In genomic region chr12:32868885-32869284, GRCh38 we compare ENCODE assay signal across 23 cellular contexts. TPM values are rescaled to one million over a fixed set of nuclear protein-coding genes. Genes with fewer than 3 reads are reported as not detected.
DNase-seq lines count a peak whose midpoint lies in the region; ATAC-seq and TF ChIP-seq lines count a peak whose summit lies in the region.
"Had no signal": no experiment of that assay in that cellular context is flagged by ENCODE, and none has a peak within 500 bp of the region (broad histone marks: within the 10 kb centered on the region; RNA-seq: fewer than 3 reads in every experiment).

No MANE protein-coding gene starts in this region.

- WGBS in mesendoderm (ENCODE audit: extremely low coverage, insufficient coverage, low lambda C conversion rate) = no CpG with 5 or more reads among the region's 8 CpGs

- no peak overlapping the region for H3K9ac ChIP-seq in mesendoderm (ENCODE audit: low read length)

- H3K27me3 ChIP-seq in left ventricle myocardium inferior (ENCODE audit: low read depth) (no peaks in the 10 kb centered on the region), mesendoderm (ENCODE audit: insufficient read depth, low read length, poor library complexity) (no peaks in the 10 kb centered on the region), uterus (no peaks in the 10 kb centered on the region)
- H3K27me3 ChIP-seq: SJSA1 had no signal

- H3K27ac ChIP-seq in left ventricle myocardium inferior (replicated peaks) (peak overlapping the region; percentile 92), mesendoderm (ENCODE audit: low read depth, low read length) (no peak overlapping the region), substantia nigra (ENCODE audit: low read depth, low read length, poor library complexity, severe bottlenecking) (no peak overlapping the region), uterus (no peak overlapping the region)
- H3K27ac ChIP-seq: PC-9, SJSA1 had no signal

- no peak overlapping the region for H2AK5ac ChIP-seq in mesendoderm (ENCODE audit: low read length)

- no peaks in the 10 kb centered on the region for H3K79me1 ChIP-seq in mesendoderm (ENCODE audit: low read length)

- intact Hi-C loops in left ventricle myocardium inferior (cut with micrococcal nuclease) (no loop called here), Right ventricle myocardium inferior (cut with DNase I) (no loop called here), uterus (cut with DNase I; ENCODE audit: low total_unique reads) (no loop called here)

- no peak overlapping the region for H2BK5ac ChIP-seq in mesendoderm (ENCODE audit: low read length)

- no peak overlapping the region for H4K5ac ChIP-seq in mesendoderm (ENCODE audit: low read length)

- no peak overlapping the region for H2BK15ac ChIP-seq in mesendoderm (replicated peaks; ENCODE audit: low read depth)

- no peak for TF ChIP-seq POLR2A in uterus (IDR thresholded peaks at IDR 0.05)

- H3K23ac ChIP-seq in mesendoderm (ENCODE audit: low read length) = no peak overlapping the region

- H3K4me3 ChIP-seq in left ventricle myocardium inferior (no peak overlapping the region), mesendoderm (ENCODE audit: low read length) (no peak overlapping the region), uterus (no peak overlapping the region)
- H3K4me3 ChIP-seq: K562, PC-9, SJSA1 had no signal

- no peak overlapping the region for H3K56ac ChIP-seq in mesendoderm (ENCODE audit: low read length)

- TF ChIP-seq CTCF in left ventricle myocardium inferior (IDR thresholded peaks at IDR 0.05; ENCODE audit: borderline replicate concordance) (no peak), uterus (IDR thresholded peaks at IDR 0.05) (no peak)

- H4K8ac ChIP-seq in mesendoderm (ENCODE audit: low read depth, low read length) = no peak overlapping the region

- DNase-seq in left ventricle myocardium inferior (no peak), Right ventricle myocardium inferior (ENCODE audit: missing footprints) (no peak), amniotic epithelial cell (ENCODE audit: low read depth) (peak; percentile 41), mesendoderm (peak; percentile 60), substantia nigra (lab: John Stamatoyannopoulos, UW) (no peak), uterus (no peak)
- DNase-seq: 8988T, DMS153, DND-41, Kasumi-1, MV-4-11, NCI-H1105, NCI-H1436 treated with DMSO at 0.1 percent for 48 hours, NCI-H1930, NCI-H2107, NCI-H446 treated with DMSO at 0.1 percent for 48 hours, NCI-H526, PC-9, Right ventricle myocardium superior had no signal

- H3K36me3 ChIP-seq in left ventricle myocardium inferior (peaks cover 29% of the 10 kb centered on the region), mesendoderm (ENCODE audit: control insufficient read depth, insufficient read depth, low read length) (no peaks in the 10 kb centered on the region), uterus (no peaks in the 10 kb centered on the region)

- no peaks in the 10 kb centered on the region for H3K79me2 ChIP-seq in mesendoderm (ENCODE audit: control insufficient read depth, insufficient read depth, low read length)

- no peak for ATAC-seq in Right ventricle myocardium inferior
- ATAC-seq in HG03095 (IDR thresholded peaks at IDR 0.05; ENCODE audit: unreplicated experiment) = no peak
- ATAC-seq: K562 had no signal

- no peak overlapping the region for H2BK120ac ChIP-seq in mesendoderm (ENCODE audit: low read depth, low read length)

- no peak overlapping the region for H3K18ac ChIP-seq in mesendoderm (ENCODE audit: low read length)

- H3K4me1 ChIP-seq in left ventricle myocardium inferior (peaks cover 40% of the 10 kb centered on the region), mesendoderm (ENCODE audit: control insufficient read depth, low read depth, low read length) (no peaks in the 10 kb centered on the region), uterus (no peaks in the 10 kb centered on the region)
- H3K4me1 ChIP-seq: SJSA1 had no signal

- no peak overlapping the region for H3K4ac ChIP-seq in mesendoderm (ENCODE audit: low read depth, low read length)

- no peaks in the 10 kb centered on the region for H3K9me3 ChIP-seq in left ventricle myocardium inferior (replicated peaks)
- no peaks in the 10 kb centered on the region for H3K9me3 ChIP-seq in uterus
- H3K9me3 ChIP-seq: SJSA1 had no signal

- H3K4me2 ChIP-seq in mesendoderm (ENCODE audit: low read length) = no peak overlapping the region
- H3K4me2 ChIP-seq: PC-9 had no signal

RNA-seq across cellular contexts. Expression of gene PKP2, which starts 27.7 kb away (rescaled TPM):
- 428 TPM for total RNA-seq in left ventricle myocardium inferior
- total RNA-seq in Right ventricle myocardium inferior = 378 TPM
- 25.5 TPM for polyA plus RNA-seq in mesendoderm (2013, experiment 1 of 2)
- 26.6 TPM for polyA plus RNA-seq in mesendoderm (2013, experiment 2 of 2)
- 10 to 100 TPM in 1 of 4 donors, 1 to 10 TPM in 1, under 1 TPM in 2; 0.77 to 34.4 (median 5.3) TPM for total RNA-seq in uterus
- total RNA-seq: RPMI7951 had no signal

Comparison
In these comparisons a context has a peak if more than half of its experiments do, and no peak if none do; other contexts are left out.
1. DNase-seq: peak in amniotic epithelial cell (single experiment) and mesendoderm (single experiment); none in left ventricle myocardium inferior (single experiment), Right ventricle myocardium inferior (single experiment), substantia nigra (0 of 49) and uterus (0 of 2).
2. RNA of gene PKP2, which starts 27.7 kb away (total RNA-seq): 428 TPM in left ventricle myocardium inferior (single experiment) and 378 TPM in Right ventricle myocardium inferior (single experiment); 0.77 to 34.4 TPM in uterus; every median in the first group is over 10 times any median in the second.